In the genomic region with DNA sequence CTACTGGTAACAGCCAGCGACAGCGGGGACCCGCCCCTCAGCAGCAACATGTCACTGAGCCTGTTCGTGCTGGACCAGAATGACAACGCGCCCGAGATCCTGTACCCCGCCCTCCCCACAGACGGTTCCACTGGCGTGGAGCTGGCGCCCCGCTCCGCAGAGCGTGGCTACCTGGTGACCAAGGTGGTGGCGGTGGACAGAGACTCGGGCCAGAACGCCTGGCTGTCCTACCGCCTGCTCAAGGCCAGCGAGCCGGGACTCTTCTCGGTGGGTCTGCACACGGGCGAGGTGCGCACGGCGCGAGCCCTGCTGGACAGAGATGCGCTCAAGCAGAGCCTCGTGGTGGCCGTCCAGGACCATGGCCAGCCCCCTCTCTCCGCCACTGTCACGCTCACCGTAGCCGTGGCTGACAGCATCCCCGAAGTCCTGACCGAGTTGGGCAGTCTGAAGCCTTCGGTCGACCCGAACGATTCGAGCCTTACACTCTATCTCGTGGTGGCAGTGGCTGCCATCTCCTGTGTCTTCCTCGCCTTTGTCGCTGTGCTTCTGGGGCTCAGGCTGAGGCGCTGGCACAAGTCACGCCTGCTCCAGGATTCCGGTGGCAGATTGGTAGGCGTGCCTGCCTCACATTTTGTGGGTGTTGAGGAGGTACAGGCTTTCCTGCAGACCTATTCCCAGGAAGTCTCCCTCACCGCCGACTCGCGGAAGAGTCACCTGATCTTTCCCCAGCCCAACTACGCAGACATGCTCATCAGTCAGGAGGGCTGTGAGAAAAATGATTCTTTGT, we compare ENCODE assay signal across 5 cellular contexts. TPM values are rescaled to one million over a fixed set of nuclear protein-coding genes. Genes with fewer than 3 reads are reported as not detected.
"Had no signal": no experiment of that assay in that cellular context is flagged by ENCODE, and none has a peak within 500 bp of the region (broad histone marks: within the 10 kb centered on the region; RNA-seq: fewer than 3 reads in every experiment).

No MANE protein-coding gene starts in this region.

RNA-seq across cellular contexts. Expression of a gene that starts 2.2 kb away (rescaled TPM):
- total RNA-seq: activated CD4-positive, alpha-beta memory T cell treated with anti-CD3 and anti-CD28 coated beads for 36 hours; activated CD8-positive, alpha-beta memory T cell treated with anti-CD3 and anti-CD28 coated beads, Interleukin-2, amount 10 ng/mL, durations not matched to agents 7 days and 5 days; activated CD8-positive, alpha-beta T cell treated with anti-CD3 and anti-CD28 coated beads for 36 hours; activated naive CD4-positive, alpha-beta T cell treated with anti-CD3 and anti-CD28 coated beads, Interleukin-2, amount 50 U/mL, for 72 hours; activated naive CD8-positive, alpha-beta T cell treated with anti-CD3 and anti-CD28 coated beads for 36 hours had no signal

RNA-seq across cellular contexts. Expression of a gene that starts 3.2 kb away (rescaled TPM):
- total RNA-seq: activated CD8-positive, alpha-beta memory T cell treated with anti-CD3 and anti-CD28 coated beads, Interleukin-2, amount 10 ng/mL, durations not matched to agents 7 days and 5 days had no signal

RNA-seq across cellular contexts. Expression of a gene that starts 7.1 kb away (rescaled TPM):
- total RNA-seq: activated CD8-positive, alpha-beta T cell treated with anti-CD3 and anti-CD28 coated beads for 36 hours; activated naive CD4-positive, alpha-beta T cell treated with anti-CD3 and anti-CD28 coated beads, Interleukin-2, amount 50 U/mL, for 72 hours; activated naive CD8-positive, alpha-beta T cell treated with anti-CD3 and anti-CD28 coated beads for 36 hours had no signal

RNA-seq across cellular contexts. Expression of a gene that starts 8.0 kb away (rescaled TPM):
- total RNA-seq: activated CD8-positive, alpha-beta memory T cell treated with anti-CD3 and anti-CD28 coated beads, Interleukin-2, amount 10 ng/mL, durations not matched to agents 7 days and 5 days; activated naive CD8-positive, alpha-beta T cell treated with anti-CD3 and anti-CD28 coated beads for 36 hours had no signal

RNA-seq across cellular contexts. Expression of a gene that starts 12.1 kb away (rescaled TPM):
- total RNA-seq: activated CD8-positive, alpha-beta T cell treated with anti-CD3 and anti-CD28 coated beads for 36 hours; activated naive CD4-positive, alpha-beta T cell treated with anti-CD3 and anti-CD28 coated beads, Interleukin-2, amount 50 U/mL, for 72 hours; activated naive CD8-positive, alpha-beta T cell treated with anti-CD3 and anti-CD28 coated beads for 36 hours had no signal
